Comparison of ENCODE assay signal across 9 cellular contexts in genomic region chr19:56076413-56076998, GRCh38. TPM values are rescaled to one million over a fixed set of nuclear protein-coding genes. Genes with fewer than 3 reads are reported as not detected.
DNase-seq lines count a peak whose midpoint lies in the region; ATAC-seq, FAIRE-seq and TF ChIP-seq lines count a peak whose summit lies in the region.
"Had no signal": no experiment of that assay in that cellular context is flagged by ENCODE, and none has a peak within 500 bp of the region (broad histone marks: within the 10 kb centered on the region; RNA-seq: fewer than 3 reads in every experiment).

No MANE protein-coding gene starts in this region.

- no peak for TF ChIP-seq EP300 in gastroesophageal sphincter (IDR thresholded peaks at IDR 0.05)

- no peak for TF ChIP-seq POLR2A in gastroesophageal sphincter (IDR thresholded peaks at IDR 0.05)

- WGBS in gastroesophageal sphincter (ENCODE audit: low coverage in 1 of 2), 2 donors, result 0 to 7% methylated on average over 3 to 5 of the region's 6 CpGs
- 10 to 15% (median 13%) methylated on average over 6 of the region's 6 CpGs for WGBS in psoas muscle, 3 donors

- no peak overlapping the region for H3K4me3 Mint-ChIP-seq in activated T-helper 2 cell treated with anti-CD3 and anti-CD28 coated beads, Interferon-gamma antibody, Interleukin-2, Interleukin-4, amounts not matched to agents 10 μg/mL and 5 μg/mL and 100 μg/mL, durations not matched to agents 14 hours and 24 hours and 36 hours (ENCODE audit: low read depth)

- H3K27ac ChIP-seq in gastroesophageal sphincter, result no peak overlapping the region
- H3K27ac ChIP-seq in psoas muscle, result no peak overlapping the region

- H3K27ac Mint-ChIP-seq in activated T-helper 2 cell treated with anti-CD3 and anti-CD28 coated beads, Interferon-gamma antibody, Interleukin-2, Interleukin-4, amounts not matched to agents 10 μg/mL and 5 μg/mL and 100 μg/mL, durations not matched to agents 14 hours and 24 hours and 36 hours, result no peak overlapping the region
- H3K27ac Mint-ChIP-seq: IgD-negative memory B cell had no signal

- TF ChIP-seq CTCF in BJ (IDR thresholded peaks at IDR 0.05; ENCODE audit: insufficient read depth, low read depth, low read length) (peak; percentile 92), gastroesophageal sphincter (IDR thresholded peaks at IDR 0.05) (peak; percentile 74 to 88 (median 84)), psoas muscle (IDR thresholded peaks at IDR 0.05) (peak; percentile 87)

- H3K27me3 Mint-ChIP-seq in activated T-helper 2 cell treated with anti-CD3 and anti-CD28 coated beads, Interferon-gamma antibody, Interleukin-2, Interleukin-4, amounts not matched to agents 10 μg/mL and 5 μg/mL and 100 μg/mL, durations not matched to agents 14 hours and 24 hours and 36 hours (ENCODE audit: low read depth), result no peaks in the 10 kb centered on the region

- H3K4me3 ChIP-seq in BJ (ENCODE audit: low read depth, low read length) (no peak overlapping the region), gastroesophageal sphincter (no peak overlapping the region), psoas muscle (no peak overlapping the region)

- intact Hi-C loops in psoas muscle (cut with DNase I), result loop anchor here (2.0 to 5.0 kb wide), 4 partner anchors 94 to 276 kb away; no protein-coding TSS in a partner anchor
- intact Hi-C loops in activated T-helper 2 cell treated with anti-CD3 and anti-CD28 coated beads, Interferon-gamma antibody, Interleukin-2, Interleukin-4, amounts not matched to agents 10 μg/mL and 5 μg/mL and 100 μg/mL, durations not matched to agents 14 hours and 24 hours and 36 hours (cut with micrococcal nuclease), result no loop called here

- DNase-seq in BJ (ENCODE audit: low read depth), result no peak
- no peak for DNase-seq in GM18507 (ENCODE audit: extremely low spot score, insufficient read length, low read depth)
- DNase-seq in NCI-H460 (ENCODE audit: extremely low read depth, low read depth), result peak; percentile 16
- peak; percentile 23 for DNase-seq in activated T-cell treated with anti-CD3 and anti-CD28 coated beads for 4 hours
- DNase-seq in psoas muscle, result no peak
- DNase-seq in activated T-helper 2 cell treated with anti-CD3 and anti-CD28 coated beads, Interferon-gamma antibody, Interleukin-2, Interleukin-4, amounts not matched to agents 10 μg/mL and 5 μg/mL and 100 μg/mL, durations not matched to agents 14 hours and 24 hours and 36 hours (ENCODE audit: low spot score), result no peak

- no peaks in the 10 kb centered on the region for H3K27me3 ChIP-seq in BJ (ENCODE audit: control insufficient read depth, insufficient read depth, low read length)
- H3K27me3 ChIP-seq in gastroesophageal sphincter, result no peaks in the 10 kb centered on the region
- H3K27me3 ChIP-seq in psoas muscle (ENCODE audit: insufficient read depth in 3 of 3, low read length in 2 of 3), result peaks cover 0 to 6% (median 0%) of the 10 kb centered on the region in 3 donors

- H3K9me3 Mint-ChIP-seq in activated T-helper 2 cell treated with anti-CD3 and anti-CD28 coated beads, Interferon-gamma antibody, Interleukin-2, Interleukin-4, amounts not matched to agents 10 μg/mL and 5 μg/mL and 100 μg/mL, durations not matched to agents 14 hours and 24 hours and 36 hours, result no peaks in the 10 kb centered on the region
- H3K9me3 Mint-ChIP-seq: IgD-negative memory B cell had no signal

- H3K36me3 ChIP-seq in BJ (ENCODE audit: control insufficient read depth, insufficient read depth, low read length) (no peaks in the 10 kb centered on the region), gastroesophageal sphincter (no peaks in the 10 kb centered on the region), psoas muscle (ENCODE audit: insufficient read depth in 1 of 2, low read depth in 1 of 2) (no peaks in the 10 kb centered on the region)

- H3K36me3 Mint-ChIP-seq in activated T-helper 2 cell treated with anti-CD3 and anti-CD28 coated beads, Interferon-gamma antibody, Interleukin-2, Interleukin-4, amounts not matched to agents 10 μg/mL and 5 μg/mL and 100 μg/mL, durations not matched to agents 14 hours and 24 hours and 36 hours (ENCODE audit: low read depth), result no peaks in the 10 kb centered on the region
- H3K36me3 Mint-ChIP-seq: IgD-negative memory B cell had no signal

- peak; percentile 64 for ATAC-seq in gastroesophageal sphincter
- ATAC-seq in psoas muscle, result peak; percentile 59 to 82 (median 74)
- no peak for ATAC-seq in HG03378 (IDR thresholded peaks at IDR 0.05; ENCODE audit: unreplicated experiment)

- peaks cover 7% of the 10 kb centered on the region for H3K4me1 Mint-ChIP-seq in activated T-helper 2 cell treated with anti-CD3 and anti-CD28 coated beads, Interferon-gamma antibody, Interleukin-2, Interleukin-4, amounts not matched to agents 10 μg/mL and 5 μg/mL and 100 μg/mL, durations not matched to agents 14 hours and 24 hours and 36 hours (ENCODE audit: low read depth)

- FAIRE-seq in GM18507 (lab: Jason Lieb, UNC), result peak; percentile 35

- H3K4me1 ChIP-seq in gastroesophageal sphincter, result peaks cover 0 to 10% (median 7%) of the 10 kb centered on the region in 3 donors
- peaks cover 7% of the 10 kb centered on the region for H3K4me1 ChIP-seq in psoas muscle

- POLR2A ChIA-PET in BJ (lab: Charles Lee), result no interaction called here

- CTCF ChIA-PET in BJ (lab: Yijun Ruan, JAX), result interaction anchor here (0.6 to 13.7 kb wide), 29 partner anchors 9 to 1533 kb away, joined by 3 to 262 read pairs (median 4); partner anchors contain the start of gene GALP

- H3K9me3 ChIP-seq in gastroesophageal sphincter, result no peaks in the 10 kb centered on the region
- no peaks in the 10 kb centered on the region for H3K9me3 ChIP-seq in psoas muscle

RNA-seq across cellular contexts. Expression of gene ZNF787, which starts 44.6 kb away (rescaled TPM):
- 7.2 and 9.8 TPM in 2 replicates for polyA plus RNA-seq in BJ (2011; rRNA removed)
- polyA minus RNA-seq in BJ (2011; rRNA and poly(A)+ RNA removed), result 2.7 and 4.4 TPM in 2 replicates
- 26.8 and 32.8 TPM in 2 replicates for total RNA-seq in NCI-H460 (2014; rRNA removed; shearing (Covaris generic))
- 20.8 and 25.2 TPM in 2 replicates for polyA plus RNA-seq in NCI-H460 (2014; cell fraction: nucleus; rRNA removed)
- 10 to 100 TPM; 18.6 to 31.8 (median 19.7) TPM for total RNA-seq in gastroesophageal sphincter
- 10 to 100 TPM; 33.3 to 62.7 (median 54.2) TPM for total RNA-seq in psoas muscle
- 10 to 100 TPM; 27.3 to 56.6 (median 49.1) TPM for polyA plus RNA-seq in psoas muscle
- 35.7 and 37.8 TPM in 2 replicates for total RNA-seq in activated T-helper 2 cell treated with anti-CD3 and anti-CD28 coated beads, Interferon-gamma antibody, Interleukin-2, Interleukin-4, amounts not matched to agents 10 μg/mL and 5 μg/mL and 100 μg/mL, durations not matched to agents 14 hours and 24 hours and 36 hours

Comparison
In these comparisons a context has a peak if more than half of its experiments do, and no peak if none do; other contexts are left out.
1. DNase-seq: peak in NCI-H460 (single experiment) and activated T-cell treated with anti-CD3 and anti-CD28 coated beads for 4 hours (single experiment); none in BJ (single experiment), GM18507 (single experiment), psoas muscle (0 of 2) and activated T-helper 2 cell treated with anti-CD3 and anti-CD28 coated beads, Interferon-gamma antibody, Interleukin-2, Interleukin-4, amounts not matched to agents 10 μg/mL and 5 μg/mL and 100 μg/mL, durations not matched to agents 14 hours and 24 hours and 36 hours (single experiment).
2. Peak in every context shown above with its lines, with median percentiles within 50 percentile points of each other: CTCF ChIP-seq.